22 cellular contexts compared by ENCODE assay signal in genomic region chr14:85102591-85102990, GRCh38.
A peak's percentile ranks its signal among the peaks of the same experiment; 100 is the strongest.
DNase-seq lines count a peak whose midpoint lies in the region; ATAC-seq, FAIRE-seq and TF ChIP-seq lines count a peak whose summit lies in the region.
"Had no signal": no experiment of that assay in that cellular context is flagged by ENCODE, and none has a peak within 500 bp of the region (broad histone marks: within the 10 kb centered on the region; RNA-seq: fewer than 3 reads in every experiment).

No MANE protein-coding gene starts in this region.

- WGBS in small intestine, 3 donors, result 36 to 68% (median 37%) methylated on average over 1 of the region's 1 CpG
- WGBS in endodermal cell (ENCODE audit: insufficient coverage in 1 of 2, insufficient read length in 1 of 2), 2 experiments, result 100% methylated on average over 1 of the region's 1 CpG; no CpG with 5 or more reads in 1 of the 2 experiments

- no peak overlapping the region for H3K9ac ChIP-seq in endodermal cell (ENCODE audit: extremely low read depth, low read length, poor library complexity, severe bottlenecking)
- H3K9ac ChIP-seq: BLaER1 treated with 17β-estradiol and CSF1 and Interleukin-3, amounts not matched to agents 10 nM and 100 nM had no signal

- H3K27me3 Mint-ChIP-seq in WTC11 (ENCODE audit: low read depth), result no peaks in the 10 kb centered on the region
- no peaks in the 10 kb centered on the region for H3K27me3 Mint-ChIP-seq in endodermal cell (ENCODE audit: insufficient read depth)
- H3K27me3 Mint-ChIP-seq: B cell; CD4-positive, alpha-beta T cell had no signal

- H3K27me3 ChIP-seq in small intestine (ENCODE audit: control insufficient read depth in 2 of 2, insufficient read depth in 2 of 2, low read length in 2 of 2), result no peaks in the 10 kb centered on the region
- no peaks in the 10 kb centered on the region for H3K27me3 ChIP-seq in endodermal cell (ENCODE audit: control insufficient read depth, insufficient read depth, low read length, poor library complexity, severe bottlenecking)
- H3K27me3 ChIP-seq: BLaER1 treated with 17β-estradiol and CSF1 and Interleukin-3, amounts not matched to agents 10 nM and 100 nM had no signal

- H3K4me1 ChIP-seq in small intestine (ENCODE audit: control insufficient read depth in 2 of 2, insufficient read depth in 1 of 2, low read depth in 1 of 2, low read length in 1 of 2) (no peaks in the 10 kb centered on the region), endodermal cell (ENCODE audit: control insufficient read depth, insufficient read depth, low read length) (no peaks in the 10 kb centered on the region)
- H3K4me1 ChIP-seq: A549; BLaER1 treated with 17β-estradiol and CSF1 and Interleukin-3, amounts not matched to agents 10 nM and 100 nM; Caco-2 had no signal

- DNase-seq in WTC11 (ENCODE audit: low spot score), result no peak
- no peak for DNase-seq in small intestine
- DNase-seq in endodermal cell, result no peak
- DNase-seq in activated CD4-positive, CD25-positive, alpha-beta regulatory T cell treated with anti-CD3 and anti-CD28 coated beads, Interleukin-2, amount 50 U/mL, for 72 hours, result no peak
- DNase-seq: 8988T; AML-193; Caco-2; Calu3; CD4-positive, alpha-beta T cell; CD8-positive, alpha-beta T cell; DMS79 treated with DMSO at 0.1 percent for 48 hours; GDM1 had no signal

- no peaks in the 10 kb centered on the region for H3K9me3 Mint-ChIP-seq in WTC11
- no peaks in the 10 kb centered on the region for H3K9me3 Mint-ChIP-seq in endodermal cell

- H3K9me3 ChIP-seq in small intestine (ENCODE audit: control insufficient read depth, low read depth) (peaks cover 2% of the 10 kb centered on the region), endodermal cell (ENCODE audit: control insufficient read depth, low read length) (no peaks in the 10 kb centered on the region)
- H3K9me3 ChIP-seq: A549; BLaER1 treated with 17β-estradiol and CSF1 and Interleukin-3, amounts not matched to agents 10 nM and 100 nM; Caco-2 had no signal

- TF ChIP-seq CTCF in WTC11 (IDR thresholded peaks at IDR 0.05), result no peak
- no peak for TF ChIP-seq CTCF in endodermal cell (conservative IDR thresholded peaks at IDR 0.05)

- peak; percentile 39 for FAIRE-seq in G401.6 (lab: Jason Lieb, UNC)
- FAIRE-seq in small intestine (lab: Jason Lieb, UNC), result peak; percentile 26
- FAIRE-seq: A549, D721Med, GM12878, GM12892, GM18507 had no signal

- H3K36me3 ChIP-seq in small intestine (ENCODE audit: control insufficient read depth in 2 of 2, insufficient read depth in 2 of 2, low read length in 2 of 2) (no peaks in the 10 kb centered on the region), endodermal cell (ENCODE audit: control insufficient read depth, insufficient read depth, low read length) (no peaks in the 10 kb centered on the region)
- H3K36me3 ChIP-seq: BLaER1 treated with 17β-estradiol and CSF1 and Interleukin-3, amounts not matched to agents 10 nM and 100 nM had no signal

- ATAC-seq in WTC11 (no peak), HG03025 (IDR thresholded peaks at IDR 0.05; ENCODE audit: low FRiP score, unreplicated experiment) (no peak)
- ATAC-seq: A549; CD8-positive, alpha-beta T cell; GM12878 had no signal

- H3K36me3 Mint-ChIP-seq in WTC11 (no peaks in the 10 kb centered on the region), endodermal cell (ENCODE audit: low read depth) (no peaks in the 10 kb centered on the region)
- H3K36me3 Mint-ChIP-seq: CD8-positive, alpha-beta T cell had no signal

- H3K4me3 ChIP-seq in small intestine (ENCODE audit: low read depth in 1 of 2, low read length in 2 of 2) (no peak overlapping the region), endodermal cell (ENCODE audit: low read length) (no peak overlapping the region)
- H3K4me3 ChIP-seq: A549; BLaER1 treated with 17β-estradiol and CSF1 and Interleukin-3, amounts not matched to agents 10 nM and 100 nM; GM12878 had no signal

- no peak overlapping the region for H3K27ac Mint-ChIP-seq in WTC11
- H3K27ac Mint-ChIP-seq in endodermal cell, result no peak overlapping the region
- H3K27ac Mint-ChIP-seq: B cell; CD4-positive, alpha-beta T cell; CD8-positive, alpha-beta T cell had no signal

- H3K4me3 Mint-ChIP-seq in WTC11 (no peak overlapping the region), endodermal cell (no peak overlapping the region)
- H3K4me3 Mint-ChIP-seq: B cell; CD4-positive, alpha-beta T cell; CD8-positive, alpha-beta T cell had no signal

- CTCF ChIA-PET in WTC11 (lab: Charles Lee), result no interaction called here

- POLR2A ChIA-PET in WTC11 (lab: Charles Lee), result no interaction called here

- H3K27ac ChIP-seq in small intestine (ENCODE audit: low read depth in 1 of 2, low read length in 1 of 2), result no peak overlapping the region
- H3K27ac ChIP-seq in endodermal cell (ENCODE audit: low read depth, low read length), result no peak overlapping the region
- H3K27ac ChIP-seq: A549; BLaER1 treated with 17β-estradiol and CSF1 and Interleukin-3, amounts not matched to agents 10 nM and 100 nM; C4-2B had no signal

- H3K4me1 Mint-ChIP-seq in WTC11 (no peaks in the 10 kb centered on the region), endodermal cell (no peaks in the 10 kb centered on the region)
- H3K4me1 Mint-ChIP-seq: B cell had no signal

TF ChIP-seq in WTC11, 78 proteins besides CTCF, POLR2A, EP300 and RAD21:
- TF ChIP-seq NR3C1 (CRISPR knock-in tag; conservative IDR thresholded peaks at IDR 0.05; ENCODE audit: low read depth) (no peak), HMGA2 (CRISPR knock-in tag; IDR thresholded peaks at IDR 0.05) (peak; percentile 93)
